In the genomic region with DNA sequence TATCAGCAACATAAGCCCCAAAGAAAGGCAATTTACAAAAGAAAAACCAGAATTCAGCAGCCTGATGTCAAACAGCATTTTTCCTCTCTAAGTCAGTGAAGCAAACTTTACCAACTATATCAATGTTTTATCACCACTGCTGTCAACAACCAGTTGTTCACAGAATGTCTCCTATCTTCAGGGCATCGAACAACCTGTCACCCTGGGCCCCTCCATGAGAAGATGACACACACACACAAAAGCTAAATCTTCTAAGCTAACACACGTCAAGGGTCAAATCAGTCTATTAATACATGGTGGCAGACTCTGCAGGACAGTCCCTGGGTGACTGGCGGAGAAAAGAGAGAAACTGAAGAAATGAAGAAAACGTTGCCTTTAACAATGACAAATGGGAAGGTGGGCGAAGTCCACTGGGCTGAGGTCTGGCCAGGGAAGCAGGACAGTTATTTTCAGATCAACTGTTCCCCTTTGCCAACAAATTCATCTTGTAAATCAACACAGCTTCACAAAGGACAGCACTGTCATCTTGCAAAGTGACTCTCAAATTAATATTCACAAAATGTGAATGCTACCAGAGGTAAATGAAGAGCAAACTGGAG, we compare ENCODE assay signal across 1 cellular context.
A peak's percentile ranks its signal among the peaks of the same experiment; 100 is the strongest.
TF ChIP-seq lines count a peak whose summit lies in the region.

No MANE protein-coding gene starts in this region.

TF ChIP-seq in HepG2, 621 proteins besides CTCF, POLR2A, EP300 and RAD21 (continued from another document):
- TF ChIP-seq, protein P1, sequence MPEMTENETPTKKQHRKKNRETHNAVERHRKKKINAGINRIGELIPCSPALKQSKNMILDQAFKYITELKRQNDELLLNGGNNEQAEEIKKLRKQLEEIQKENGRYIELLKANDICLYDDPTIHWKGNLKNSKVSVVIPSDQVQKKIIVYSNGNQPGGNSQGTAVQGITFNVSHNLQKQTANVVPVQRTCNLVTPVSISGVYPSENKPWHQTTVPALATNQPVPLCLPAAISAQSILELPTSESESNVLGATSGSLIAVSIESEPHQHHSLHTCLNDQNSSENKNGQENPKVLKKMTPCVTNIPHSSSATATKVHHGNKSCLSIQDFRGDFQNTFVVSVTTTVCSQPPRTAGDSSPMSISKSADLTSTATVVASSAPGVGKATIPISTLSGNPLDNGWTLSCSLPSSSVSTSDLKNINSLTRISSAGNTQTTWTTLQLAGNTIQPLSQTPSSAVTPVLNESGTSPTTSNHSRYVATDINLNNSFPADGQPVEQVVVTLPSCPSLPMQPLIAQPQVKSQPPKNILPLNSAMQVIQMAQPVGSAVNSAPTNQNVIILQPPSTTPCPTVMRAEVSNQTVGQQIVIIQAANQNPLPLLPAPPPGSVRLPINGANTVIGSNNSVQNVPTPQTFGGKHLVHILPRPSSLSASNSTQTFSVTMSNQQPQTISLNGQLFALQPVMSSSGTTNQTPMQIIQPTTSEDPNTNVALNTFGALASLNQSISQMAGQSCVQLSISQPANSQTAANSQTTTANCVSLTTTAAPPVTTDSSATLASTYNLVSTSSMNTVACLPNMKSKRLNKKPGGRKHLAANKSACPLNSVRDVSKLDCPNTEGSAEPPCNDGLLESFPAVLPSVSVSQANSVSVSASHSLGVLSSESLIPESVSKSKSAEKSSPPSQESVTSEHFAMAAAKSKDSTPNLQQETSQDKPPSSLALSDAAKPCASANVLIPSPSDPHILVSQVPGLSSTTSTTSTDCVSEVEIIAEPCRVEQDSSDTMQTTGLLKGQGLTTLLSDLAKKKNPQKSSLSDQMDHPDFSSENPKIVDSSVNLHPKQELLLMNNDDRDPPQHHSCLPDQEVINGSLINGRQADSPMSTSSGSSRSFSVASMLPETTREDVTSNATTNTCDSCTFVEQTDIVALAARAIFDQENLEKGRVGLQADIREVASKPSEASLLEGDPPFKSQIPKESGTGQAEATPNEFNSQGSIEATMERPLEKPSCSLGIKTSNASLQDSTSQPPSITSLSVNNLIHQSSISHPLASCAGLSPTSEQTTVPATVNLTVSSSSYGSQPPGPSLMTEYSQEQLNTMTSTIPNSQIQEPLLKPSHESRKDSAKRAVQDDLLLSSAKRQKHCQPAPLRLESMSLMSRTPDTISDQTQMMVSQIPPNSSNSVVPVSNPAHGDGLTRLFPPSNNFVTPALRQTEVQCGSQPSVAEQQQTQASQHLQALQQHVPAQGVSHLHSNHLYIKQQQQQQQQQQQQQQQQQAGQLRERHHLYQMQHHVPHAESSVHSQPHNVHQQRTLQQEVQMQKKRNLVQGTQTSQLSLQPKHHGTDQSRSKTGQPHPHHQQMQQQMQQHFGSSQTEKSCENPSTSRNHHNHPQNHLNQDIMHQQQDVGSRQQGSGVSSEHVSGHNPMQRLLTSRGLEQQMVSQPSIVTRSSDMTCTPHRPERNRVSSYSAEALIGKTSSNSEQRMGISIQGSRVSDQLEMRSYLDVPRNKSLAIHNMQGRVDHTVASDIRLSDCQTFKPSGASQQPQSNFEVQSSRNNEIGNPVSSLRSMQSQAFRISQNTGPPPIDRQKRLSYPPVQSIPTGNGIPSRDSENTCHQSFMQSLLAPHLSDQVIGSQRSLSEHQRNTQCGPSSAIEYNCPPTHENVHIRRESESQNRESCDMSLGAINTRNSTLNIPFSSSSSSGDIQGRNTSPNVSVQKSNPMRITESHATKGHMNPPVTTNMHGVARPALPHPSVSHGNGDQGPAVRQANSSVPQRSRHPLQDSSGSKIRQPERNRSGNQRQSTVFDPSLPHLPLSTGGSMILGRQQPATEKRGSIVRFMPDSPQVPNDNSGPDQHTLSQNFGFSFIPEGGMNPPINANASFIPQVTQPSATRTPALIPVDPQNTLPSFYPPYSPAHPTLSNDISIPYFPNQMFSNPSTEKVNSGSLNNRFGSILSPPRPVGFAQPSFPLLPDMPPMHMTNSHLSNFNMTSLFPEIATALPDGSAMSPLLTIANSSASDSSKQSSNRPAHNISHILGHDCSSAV (CRISPR knock-in tag; IDR thresholded peaks at IDR 0.05; ENCODE audit: borderline replicate concordance): no peak
- TF ChIP-seq ISX (CRISPR knock-in tag; conservative IDR thresholded peaks at IDR 0.05) (no peak), ZFY (CRISPR knock-in tag; IDR thresholded peaks at IDR 0.05) (no peak), TCF7 (IDR thresholded peaks at IDR 0.05; ENCODE audit: low read depth) (0 out of 2 replicates have a peak, but pooled peaks have one; percentile 48), SP4 (CRISPR knock-in tag; IDR thresholded peaks at IDR 0.05) (no peak), ZNF224 (CRISPR knock-in tag; IDR thresholded peaks at IDR 0.05) (no peak), IRF2 (CRISPR knock-in tag; IDR thresholded peaks at IDR 0.05) (no peak), CREM (IDR thresholded peaks at IDR 0.05) (peak; percentile 48; the same call in 1 of the 2 replicates), CREM (CRISPR knock-in tag; IDR thresholded peaks at IDR 0.05) (no peak), TCF7L2 (IDR thresholded peaks at IDR 0.05; ENCODE audit: low read depth, low read length) (no peak), ZSCAN31 (CRISPR knock-in tag; IDR thresholded peaks at IDR 0.05; ENCODE audit: low read depth) (peak; percentile 81; the same call in 1 of the 2 replicates), MED1 (CRISPR knock-in tag; IDR thresholded peaks at IDR 0.05) (0 out of 2 replicates have a peak, but pooled peaks have one; percentile 31), RARA (CRISPR knock-in tag; IDR thresholded peaks at IDR 0.05) (peak; percentile 31; the same call in 1 of the 2 replicates), RFX3 (CRISPR knock-in tag; IDR thresholded peaks at IDR 0.05) (no peak), RBM22 (optimal IDR thresholded peaks at IDR 0.05; ENCODE audit: low read length) (peak; percentile 80), MZF1 (CRISPR knock-in tag; IDR thresholded peaks at IDR 0.05; ENCODE audit: borderline replicate concordance) (no peak), ZMYM4 (CRISPR knock-in tag; IDR thresholded peaks at IDR 0.05) (0 out of 2 replicates have a peak, but pooled peaks have one; percentile 26), SOX13 (IDR thresholded peaks at IDR 0.05) (no peak), SOX13 (CRISPR knock-in tag; conservative IDR thresholded peaks at IDR 0.05 in 1 of 2, IDR thresholded peaks at IDR 0.05 in 1 of 2) (peak in 1 of 2 experiments; percentile 66; a peak in 2 of 4 replicates)
- TF ChIP-seq, protein P2, sequence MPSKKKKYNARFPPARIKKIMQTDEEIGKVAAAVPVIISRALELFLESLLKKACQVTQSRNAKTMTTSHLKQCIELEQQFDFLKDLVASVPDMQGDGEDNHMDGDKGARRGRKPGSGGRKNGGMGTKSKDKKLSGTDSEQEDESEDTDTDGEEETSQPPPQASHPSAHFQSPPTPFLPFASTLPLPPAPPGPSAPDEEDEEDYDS (CRISPR knock-in tag; IDR thresholded peaks at IDR 0.05): 0 out of 2 replicates have a peak, but pooled peaks have one; percentile 12
- TF ChIP-seq, protein P3, sequence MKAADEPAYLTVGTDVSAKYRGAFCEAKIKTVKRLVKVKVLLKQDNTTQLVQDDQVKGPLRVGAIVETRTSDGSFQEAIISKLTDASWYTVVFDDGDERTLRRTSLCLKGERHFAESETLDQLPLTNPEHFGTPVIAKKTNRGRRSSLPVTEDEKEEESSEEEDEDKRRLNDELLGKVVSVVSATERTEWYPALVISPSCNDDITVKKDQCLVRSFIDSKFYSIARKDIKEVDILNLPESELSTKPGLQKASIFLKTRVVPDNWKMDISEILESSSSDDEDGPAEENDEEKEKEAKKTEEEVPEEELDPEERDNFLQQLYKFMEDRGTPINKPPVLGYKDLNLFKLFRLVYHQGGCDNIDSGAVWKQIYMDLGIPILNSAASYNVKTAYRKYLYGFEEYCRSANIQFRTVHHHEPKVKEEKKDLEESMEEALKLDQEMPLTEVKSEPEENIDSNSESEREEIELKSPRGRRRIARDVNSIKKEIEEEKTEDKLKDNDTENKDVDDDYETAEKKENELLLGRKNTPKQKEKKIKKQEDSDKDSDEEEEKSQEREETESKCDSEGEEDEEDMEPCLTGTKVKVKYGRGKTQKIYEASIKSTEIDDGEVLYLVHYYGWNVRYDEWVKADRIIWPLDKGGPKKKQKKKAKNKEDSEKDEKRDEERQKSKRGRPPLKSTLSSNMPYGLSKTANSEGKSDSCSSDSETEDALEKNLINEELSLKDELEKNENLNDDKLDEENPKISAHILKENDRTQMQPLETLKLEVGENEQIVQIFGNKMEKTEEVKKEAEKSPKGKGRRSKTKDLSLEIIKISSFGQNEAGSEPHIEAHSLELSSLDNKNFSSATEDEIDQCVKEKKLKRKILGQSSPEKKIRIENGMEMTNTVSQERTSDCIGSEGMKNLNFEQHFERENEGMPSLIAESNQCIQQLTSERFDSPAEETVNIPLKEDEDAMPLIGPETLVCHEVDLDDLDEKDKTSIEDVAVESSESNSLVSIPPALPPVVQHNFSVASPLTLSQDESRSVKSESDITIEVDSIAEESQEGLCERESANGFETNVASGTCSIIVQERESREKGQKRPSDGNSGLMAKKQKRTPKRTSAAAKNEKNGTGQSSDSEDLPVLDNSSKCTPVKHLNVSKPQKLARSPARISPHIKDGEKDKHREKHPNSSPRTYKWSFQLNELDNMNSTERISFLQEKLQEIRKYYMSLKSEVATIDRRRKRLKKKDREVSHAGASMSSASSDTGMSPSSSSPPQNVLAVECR (CRISPR knock-in tag; IDR thresholded peaks at IDR 0.05; ENCODE audit: borderline replicate concordance): 0 out of 2 replicates have a peak, but pooled peaks have one; percentile 15
- TF ChIP-seq, protein P4, sequence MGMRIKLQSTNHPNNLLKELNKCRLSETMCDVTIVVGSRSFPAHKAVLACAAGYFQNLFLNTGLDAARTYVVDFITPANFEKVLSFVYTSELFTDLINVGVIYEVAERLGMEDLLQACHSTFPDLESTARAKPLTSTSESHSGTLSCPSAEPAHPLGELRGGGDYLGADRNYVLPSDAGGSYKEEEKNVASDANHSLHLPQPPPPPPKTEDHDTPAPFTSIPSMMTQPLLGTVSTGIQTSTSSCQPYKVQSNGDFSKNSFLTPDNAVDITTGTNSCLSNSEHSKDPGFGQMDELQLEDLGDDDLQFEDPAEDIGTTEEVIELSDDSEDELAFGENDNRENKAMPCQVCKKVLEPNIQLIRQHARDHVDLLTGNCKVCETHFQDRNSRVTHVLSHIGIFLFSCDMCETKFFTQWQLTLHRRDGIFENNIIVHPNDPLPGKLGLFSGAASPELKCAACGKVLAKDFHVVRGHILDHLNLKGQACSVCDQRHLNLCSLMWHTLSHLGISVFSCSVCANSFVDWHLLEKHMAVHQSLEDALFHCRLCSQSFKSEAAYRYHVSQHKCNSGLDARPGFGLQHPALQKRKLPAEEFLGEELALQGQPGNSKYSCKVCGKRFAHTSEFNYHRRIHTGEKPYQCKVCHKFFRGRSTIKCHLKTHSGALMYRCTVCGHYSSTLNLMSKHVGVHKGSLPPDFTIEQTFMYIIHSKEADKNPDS (CRISPR knock-in tag; IDR thresholded peaks at IDR 0.05): no peak
